In the genomic region with DNA sequence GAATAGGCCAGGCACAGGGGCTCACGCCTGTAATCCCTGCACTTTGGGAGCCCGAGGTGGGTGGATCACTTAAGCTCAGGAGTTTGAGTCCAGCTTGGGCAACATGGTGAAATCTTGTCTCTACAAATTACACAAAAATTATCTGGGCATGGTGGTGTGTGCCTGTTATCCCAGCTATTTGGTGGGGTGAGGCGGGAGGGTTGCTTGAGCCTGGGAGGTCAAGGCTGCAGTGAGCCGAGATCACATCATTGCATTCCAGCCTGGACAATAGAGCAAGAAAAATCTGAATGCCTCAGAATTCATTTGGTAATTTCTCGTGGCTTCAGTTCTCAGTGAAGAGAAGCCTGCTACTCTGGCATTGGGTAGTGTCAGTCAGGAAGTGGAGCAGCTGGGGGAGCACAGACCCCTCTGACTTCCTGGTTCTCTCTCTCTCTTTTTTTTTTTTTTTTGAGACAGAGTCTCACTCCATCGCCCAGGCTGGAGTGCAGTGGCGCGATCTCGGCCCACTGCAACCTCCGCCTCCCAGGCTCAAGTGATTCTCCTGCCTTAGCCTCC, we compare ENCODE assay signal across 1 cellular context.
TF ChIP-seq lines count a peak whose summit lies in the region.

No MANE protein-coding gene starts in this region.

TF ChIP-seq in HepG2, 621 proteins besides CTCF, POLR2A, EP300 and RAD21:
- TF ChIP-seq CAMTA2 (CRISPR knock-in tag; IDR thresholded peaks at IDR 0.05; ENCODE audit: borderline replicate concordance) (peak; percentile 36; the same call in 1 of the 2 replicates), ZSCAN25 (CRISPR knock-in tag; IDR thresholded peaks at IDR 0.05) (peak; percentile 71; the same call in 1 of the 2 replicates)
